Comparison of ENCODE assay signal across 15 cellular contexts in genomic region chr4:62145276-62145675, GRCh38.
DNase-seq lines count a peak whose midpoint lies in the region; ATAC-seq and TF ChIP-seq lines count a peak whose summit lies in the region.
"Had no signal": no experiment of that assay in that cellular context is flagged by ENCODE, and none has a peak within 500 bp of the region (broad histone marks: within the 10 kb centered on the region; RNA-seq: fewer than 3 reads in every experiment).

No MANE protein-coding gene starts in this region.

- H3K27ac ChIP-seq in left ventricle myocardium inferior (replicated peaks): no peak overlapping the region
- H3K27ac ChIP-seq: BLaER1 treated with 17β-estradiol and CSF1 and Interleukin-3, amounts not matched to agents 10 nM and 100 nM; HL-60 had no signal

- H3K27me3 ChIP-seq in left ventricle myocardium inferior (ENCODE audit: low read depth): no peaks in the 10 kb centered on the region
- H3K27me3 ChIP-seq: BLaER1 treated with 17β-estradiol and CSF1 and Interleukin-3, amounts not matched to agents 10 nM and 100 nM had no signal

- peaks cover 11% of the 10 kb centered on the region for H3K4me1 ChIP-seq in left ventricle myocardium inferior
- H3K4me1 ChIP-seq: BLaER1 treated with 17β-estradiol and CSF1 and Interleukin-3, amounts not matched to agents 10 nM and 100 nM had no signal

- DNase-seq in left ventricle myocardium superior (no peak), left ventricle myocardium inferior (no peak), cardiac fibroblast (ENCODE audit: low read depth in 2 of 2) (peak; percentile 0 to 8), renal cortical epithelial cell (ENCODE audit: low read depth) (peak; percentile 43), NCI-H128 (lab: John Stamatoyannopoulos, UW; ENCODE audit: unreplicated experiment) (no peak)
- DNase-seq: Calu3; CD8-positive, alpha-beta T cell; DMS79 treated with DMSO at 0.1 percent for 48 hours; GF-D8; GOT3; H7 had no signal

- intact Hi-C loops in left ventricle myocardium superior (cut with micrococcal nuclease): no loop called here
- intact Hi-C loops in left ventricle myocardium inferior (cut with micrococcal nuclease): loop anchor here (5.0 kb wide), 1 partner anchor 588 kb away; no protein-coding TSS in a partner anchor

- H3K36me3 ChIP-seq in left ventricle myocardium inferior: peaks cover 10% of the 10 kb centered on the region
- H3K36me3 ChIP-seq: BLaER1 treated with 17β-estradiol and CSF1 and Interleukin-3, amounts not matched to agents 10 nM and 100 nM had no signal

- TF ChIP-seq CTCF in left ventricle myocardium inferior (IDR thresholded peaks at IDR 0.05; ENCODE audit: borderline replicate concordance): no peak
- no peak for TF ChIP-seq CTCF in cardiac fibroblast (IDR thresholded peaks at IDR 0.05; ENCODE audit: low read depth, low read length)

- H3K9me3 ChIP-seq in left ventricle myocardium inferior (replicated peaks): peaks cover 26% of the 10 kb centered on the region

- peak; percentile 57 for ATAC-seq in left ventricle myocardium superior
- no peak for ATAC-seq in GM19035 (IDR thresholded peaks at IDR 0.05; ENCODE audit: unreplicated experiment)
- ATAC-seq: CD8-positive, alpha-beta T cell; HCT116 had no signal

- H3K4me3 ChIP-seq in left ventricle myocardium inferior: no peak overlapping the region
- H3K4me3 ChIP-seq in cardiac fibroblast (replicated peaks in 1 of 2; ENCODE audit: low read depth in 2 of 2, low read length in 2 of 2): no peak overlapping the region
- H3K4me3 ChIP-seq: BLaER1 treated with 17β-estradiol and CSF1 and Interleukin-3, amounts not matched to agents 10 nM and 100 nM had no signal

Comparison
In these comparisons a context has a peak if more than half of its experiments do, and no peak if none do; other contexts are left out.
1. DNase-seq: peak in cardiac fibroblast (2 of 2) and renal cortical epithelial cell (single experiment); none in left ventricle myocardium superior (single experiment), left ventricle myocardium inferior (single experiment) and NCI-H128 (single experiment).